In the genomic region with DNA sequence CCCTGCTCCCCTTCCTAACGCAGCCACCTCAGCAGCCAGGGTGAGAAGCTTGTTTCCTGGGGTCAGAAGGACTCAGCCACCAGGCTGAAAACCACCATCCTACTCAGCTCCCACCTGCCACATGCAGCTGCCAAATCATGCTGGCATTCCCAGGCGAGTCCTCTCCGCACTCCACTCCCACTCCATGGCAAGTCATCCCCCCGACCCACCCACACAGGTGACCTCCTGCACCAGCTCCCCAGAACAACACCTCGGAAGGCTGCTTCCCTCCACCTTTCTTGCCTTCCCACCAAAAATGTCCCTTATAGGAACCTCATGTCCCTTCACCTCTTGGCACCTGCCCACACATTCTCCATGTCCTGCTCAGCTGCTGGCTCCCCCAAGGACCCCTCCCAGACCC, we compare ENCODE assay signal across 17 cellular contexts. TPM values are rescaled to one million over a fixed set of nuclear protein-coding genes. Genes with fewer than 3 reads are reported as not detected.
DNase-seq lines count a peak whose midpoint lies in the region; ATAC-seq, FAIRE-seq and TF ChIP-seq lines count a peak whose summit lies in the region.
"Had no signal": no experiment of that assay in that cellular context is flagged by ENCODE, and none has a peak within 500 bp of the region (broad histone marks: within the 10 kb centered on the region; RNA-seq: fewer than 3 reads in every experiment).

No MANE protein-coding gene starts in this region.

- no peak overlapping the region for H2BK5ac ChIP-seq in mesenchymal stem cell (ENCODE audit: low read depth, low read length, poor library complexity, severe bottlenecking)

- no peak for FAIRE-seq in RCC 7860 (lab: Jason Lieb, UNC)

- H3K27ac ChIP-seq in mammary epithelial cell (ENCODE audit: insufficient read depth, low read depth, low read length) (no peak overlapping the region), mesenchymal stem cell (ENCODE audit: low read length, poor library complexity, severe bottlenecking) (no peak overlapping the region)
- H3K27ac ChIP-seq: upper lobe of right lung, VCaP had no signal

- peaks cover 73% of the 10 kb centered on the region for H3K36me3 Mint-ChIP-seq in MCF 10A (ENCODE audit: insufficient read depth, unreplicated experiment)
- peaks cover 8% of the 10 kb centered on the region for H3K36me3 Mint-ChIP-seq in T-helper 17 cell (ENCODE audit: low read depth)
- H3K36me3 Mint-ChIP-seq in type B pancreatic cell = peaks cover 20% of the 10 kb centered on the region

- no peak overlapping the region for H3K14ac ChIP-seq in mesenchymal stem cell (ENCODE audit: low read length in 2 of 2)

- no peak overlapping the region for H3K23ac ChIP-seq in mesenchymal stem cell (ENCODE audit: low read length in 2 of 2)

- POLR2A ChIA-PET in MCF 10A (lab: Yijun Ruan, JAX) = no interaction called here

- 70% methylated on average over 3 of the region's 5 CpGs for WGBS in mammary epithelial cell (ENCODE audit: low coverage, missing lambda C conversion rate)
- 98% methylated on average over 5 of the region's 5 CpGs for WGBS in mesenchymal stem cell

- H3K9me3 Mint-ChIP-seq in MCF 10A (ENCODE audit: unreplicated experiment) = no peaks in the 10 kb centered on the region
- no peaks in the 10 kb centered on the region for H3K9me3 Mint-ChIP-seq in type B pancreatic cell
- H3K9me3 Mint-ChIP-seq: effector memory CD8-positive, alpha-beta T cell had no signal

- H2AK5ac ChIP-seq in mesenchymal stem cell (ENCODE audit: low read length, severe bottlenecking) = no peak overlapping the region

- in situ Hi-C loops in mammary epithelial cell (cut with MboI; ENCODE audit: low sequenced_read_pairs in 2 of 2) = no loop called here

- H4K91ac ChIP-seq in mesenchymal stem cell (ENCODE audit: low read length) = no peak overlapping the region

- H3K9ac ChIP-seq in mammary epithelial cell (ENCODE audit: insufficient read depth, low read length) (no peak overlapping the region), mesenchymal stem cell (ENCODE audit: low read length) (peak overlapping the region; percentile 42)

- peaks cover 35% of the 10 kb centered on the region for H3K79me1 ChIP-seq in mesenchymal stem cell (replicated peaks; ENCODE audit: low read length, poor library complexity, severe bottlenecking)

- H3K36me3 ChIP-seq in mammary epithelial cell (ENCODE audit: insufficient read depth, low read length) (peaks cover 21% of the 10 kb centered on the region), mesenchymal stem cell (ENCODE audit: control insufficient read depth in 1 of 2, insufficient read depth in 2 of 2, low read depth in 1 of 2, low read length in 2 of 2) (peaks cover 49 to 58% of the 10 kb centered on the region in 2 experiments)

- no TSS peak for BruUV-seq in MCF 10A (replicated peaks; lab: Mats Ljungman, UMichigan)
- BruUV-seq in mammary epithelial cell (replicated peaks; lab: Mats Ljungman, UMichigan) = no TSS peak

- no peak for TF ChIP-seq CTCF in MCF 10A (IDR thresholded peaks at IDR 0.05; ENCODE audit: unreplicated experiment)
- TF ChIP-seq CTCF in mammary epithelial cell (conservative IDR thresholded peaks at IDR 0.05 in 1 of 2, IDR thresholded peaks at IDR 0.05 in 1 of 2; ENCODE audit: extremely low read depth in 1 of 2, insufficient read depth in 1 of 2, low read depth in 1 of 2, low read length in 2 of 2) = no peak
- TF ChIP-seq CTCF in type B pancreatic cell (conservative IDR thresholded peaks at IDR 0.05) = no peak

- H3K27me3 Mint-ChIP-seq in MCF 10A (ENCODE audit: insufficient read depth, unreplicated experiment) (no peaks in the 10 kb centered on the region), T-helper 17 cell (no peaks in the 10 kb centered on the region), type B pancreatic cell (no peaks in the 10 kb centered on the region)
- H3K27me3 Mint-ChIP-seq: effector memory CD8-positive, alpha-beta T cell had no signal

- H4K8ac ChIP-seq in mesenchymal stem cell (ENCODE audit: low read length) = no peak overlapping the region

- ATAC-seq in T-helper 17 cell = no peak
- no peak for ATAC-seq in esophagus mucosa
- ATAC-seq: effector memory CD8-positive, alpha-beta T cell; upper lobe of right lung had no signal

- H4K20me1 ChIP-seq in mammary epithelial cell (ENCODE audit: insufficient read depth, low read length) = no peaks in the 10 kb centered on the region

- H2BK15ac ChIP-seq in mesenchymal stem cell (ENCODE audit: low read depth, poor library complexity, severe bottlenecking) = no peak overlapping the region

- H3K27ac Mint-ChIP-seq in MCF 10A (ENCODE audit: low read depth, unreplicated experiment) (peak overlapping the region; percentile 21), T-helper 17 cell (peak overlapping the region; percentile 65), type B pancreatic cell (peak overlapping the region; percentile 22)

- H3K18ac ChIP-seq in mesenchymal stem cell (ENCODE audit: low read depth in 1 of 2, low read length in 2 of 2) = no peak overlapping the region

- H3K27me3 ChIP-seq in mammary epithelial cell (ENCODE audit: insufficient read depth, low read length) (no peaks in the 10 kb centered on the region), mesenchymal stem cell (ENCODE audit: control insufficient read depth in 1 of 2, insufficient read depth in 1 of 2, low read length in 2 of 2) (no peaks in the 10 kb centered on the region)
- H3K27me3 ChIP-seq: upper lobe of right lung had no signal

- no peak overlapping the region for H2AFZ ChIP-seq in mammary epithelial cell (ENCODE audit: low read depth, low read length)
- no peak overlapping the region for H2AFZ ChIP-seq in mesenchymal stem cell (ENCODE audit: low read depth, low read length)

- H2BK12ac ChIP-seq in mesenchymal stem cell (ENCODE audit: low read length in 2 of 2) = peak overlapping the region in 1 of 2 experiments; percentile 40

- no peak overlapping the region for H2BK120ac ChIP-seq in mesenchymal stem cell (ENCODE audit: low read depth, low read length)

- H3K4ac ChIP-seq in mesenchymal stem cell (ENCODE audit: low read depth in 1 of 2, low read length in 2 of 2) = no peak overlapping the region

- H3K79me2 ChIP-seq in mammary epithelial cell (ENCODE audit: insufficient read depth, low read length) = peaks cover 76% of the 10 kb centered on the region

- CTCF ChIA-PET in MCF 10A (lab: Yijun Ruan, JAX) (interaction anchor here (0.5 to 0.6 kb wide), 2 partner anchors 28 to 274 kb away, joined by 3 to 4 read pairs; no protein-coding TSS in a partner anchor), mammary epithelial cell (lab: Charles Lee; ENCODE audit: low non-redundant PET) (no interaction called here)

- H3K4me2 ChIP-seq in mammary epithelial cell (ENCODE audit: insufficient read depth, low read depth, low read length) = no peak overlapping the region
- no peak overlapping the region for H3K4me2 ChIP-seq in mesenchymal stem cell (ENCODE audit: low read length, poor library complexity, severe bottlenecking)

- intact Hi-C loops in MCF 10A (cut with micrococcal nuclease) (no loop called here), mammary epithelial cell (cut with micrococcal nuclease) (no loop called here)

- H3K9me3 ChIP-seq in mammary epithelial cell (replicated peaks; ENCODE audit: insufficient read depth, low read length) (no peaks in the 10 kb centered on the region), T-helper 17 cell (ENCODE audit: control insufficient read depth, low read length, poor library complexity, severe bottlenecking) (no peaks in the 10 kb centered on the region), mesenchymal stem cell (ENCODE audit: control insufficient read depth, low read length) (no peaks in the 10 kb centered on the region)
- H3K9me3 ChIP-seq: upper lobe of right lung had no signal

- H3K4me3 ChIP-seq in mammary epithelial cell (replicated peaks in 1 of 3; ENCODE audit: insufficient read depth in 1 of 3, low read depth in 2 of 3, low read length in 3 of 3) = no peak overlapping the region
- no peak overlapping the region for H3K4me3 ChIP-seq in mesenchymal stem cell (ENCODE audit: insufficient read depth in 1 of 2, low read depth in 1 of 2, low read length in 2 of 2)
- H3K4me3 ChIP-seq: upper lobe of right lung had no signal

- H3K4me1 ChIP-seq in mammary epithelial cell (ENCODE audit: insufficient read depth, low read length) (peaks cover 22% of the 10 kb centered on the region), mesenchymal stem cell (ENCODE audit: control insufficient read depth, insufficient read depth, low read depth, low read length) (peaks cover 19% of the 10 kb centered on the region)

- no peak overlapping the region for H3K4me3 Mint-ChIP-seq in MCF 10A (ENCODE audit: unreplicated experiment)
- H3K4me3 Mint-ChIP-seq in T-helper 17 cell = no peak overlapping the region
- H3K4me3 Mint-ChIP-seq in type B pancreatic cell = no peak overlapping the region

- dilution Hi-C loops in mammary epithelial cell (cut with HindIII; ENCODE audit: low sequenced_read_pairs) = no loop called here

- peaks cover 20% of the 10 kb centered on the region for H3K4me1 Mint-ChIP-seq in MCF 10A (ENCODE audit: insufficient read depth, unreplicated experiment)
- peaks cover 32% of the 10 kb centered on the region for H3K4me1 Mint-ChIP-seq in T-helper 17 cell
- H3K4me1 Mint-ChIP-seq in type B pancreatic cell (ENCODE audit: unreplicated experiment) = peaks cover 8% of the 10 kb centered on the region

- DNase-seq in MCF 10A (ENCODE audit: unreplicated experiment) (no peak), mammary epithelial cell (no peak), T-helper 17 cell (no peak), mesenchymal stem cell (no peak), type B pancreatic cell (ENCODE audit: extremely low spot score, unreplicated experiment) (no peak), RCC 7860 (ENCODE audit: low spot score) (no peak)
- no peak for DNase-seq in activated effector memory CD4-positive, alpha-beta T cell treated with anti-CD3 and anti-CD28 coated beads, Interleukin-2, amount 50 U/mL, for 16 hours
- DNase-seq: activated effector memory CD4-positive, alpha-beta T cell treated with Interleukin-2 at 50 U/mL for 16 hours; effector memory CD8-positive, alpha-beta T cell; KG1; NCI-H2081; NK-92 treated with Interleukin-12 subunit alpha and Interleukin-12 subunit beta, amount 100 ng/mL, for 24 hours; RPMI8226; stimulated activated naive CD4-positive, alpha-beta T cell treated with Interleukin-2 at 50 U/mL for 16 hours; upper lobe of right lung had no signal

RNA-seq across cellular contexts. Expression of gene PDAP1, which starts 4.6 kb away (rescaled TPM):
- total RNA-seq in MCF 10A (2022) (155 and 200 TPM in 2 replicates), mammary epithelial cell (100 to 1,000 TPM in 1 of 2 donors, 10 to 100 TPM in 1; 23.0 to 182 TPM), T-helper 17 cell (10 to 100 TPM; 38.5 to 42.7 TPM), type B pancreatic cell (ENCODE audit: low replicate concordance) (112 and 115 TPM in 2 replicates), esophagus mucosa (94.4 TPM)
- 60.9 TPM for polyA plus RNA-seq in mammary epithelial cell
- polyA minus RNA-seq in mammary epithelial cell = 30.6 TPM
- polyA plus RNA-seq in mesenchymal stem cell (2013, experiment 1 of 2) = 109 TPM
- polyA plus RNA-seq in mesenchymal stem cell (2013, experiment 2 of 2) = 104 TPM

RNA-seq across cellular contexts. Expression of gene BUD31, which starts 5.0 kb away (rescaled TPM):
- total RNA-seq in MCF 10A (2022) (224 and 262 TPM in 2 replicates), mammary epithelial cell (100 to 1,000 TPM in 1 of 2 donors, 10 to 100 TPM in 1; 52.3 to 140 TPM), T-helper 17 cell (100 to 1,000 TPM; 170 to 175 TPM), type B pancreatic cell (ENCODE audit: low replicate concordance) (102 and 166 TPM in 2 replicates), esophagus mucosa (98.9 TPM)
- 59.9 TPM for polyA plus RNA-seq in mammary epithelial cell
- polyA minus RNA-seq in mammary epithelial cell = 26.9 TPM
- 171 TPM for polyA plus RNA-seq in mesenchymal stem cell (2013, experiment 1 of 2)
- 175 TPM for polyA plus RNA-seq in mesenchymal stem cell (2013, experiment 2 of 2)

RNA-seq across cellular contexts. Expression of gene ARPC1B, which starts 29.2 kb away (rescaled TPM):
- total RNA-seq in MCF 10A (2022) (174 and 192 TPM in 2 replicates), mammary epithelial cell (100 to 1,000 TPM; 196 to 228 TPM), T-helper 17 cell (100 to 1,000 TPM; 185 to 220 TPM), type B pancreatic cell (ENCODE audit: low replicate concordance) (55.0 and 125 TPM in 2 replicates), esophagus mucosa (53.0 TPM)
- polyA plus RNA-seq in mammary epithelial cell = 547 TPM
- polyA minus RNA-seq in mammary epithelial cell = 215 TPM
- 211 TPM for polyA plus RNA-seq in mesenchymal stem cell (2013, experiment 1 of 2)
- 214 TPM for polyA plus RNA-seq in mesenchymal stem cell (2013, experiment 2 of 2)

RNA-seq across cellular contexts. Expression of gene PTCD1, which starts 34.8 kb away (rescaled TPM):
- total RNA-seq in MCF 10A (2022) (4.9 and 8.6 TPM in 2 replicates), mammary epithelial cell (1 to 10 TPM; 7.0 to 7.2 TPM), T-helper 17 cell (1 to 10 TPM; 3.6 to 3.8 TPM), type B pancreatic cell (ENCODE audit: low replicate concordance) (7.9 and 11.3 TPM in 2 replicates), esophagus mucosa (4.0 TPM)
- polyA plus RNA-seq in mammary epithelial cell = 5.2 TPM
- 31.8 TPM for polyA minus RNA-seq in mammary epithelial cell
- polyA plus RNA-seq in mesenchymal stem cell (2013, experiment 1 of 2) = 2.8 TPM
- 2.4 TPM for polyA plus RNA-seq in mesenchymal stem cell (2013, experiment 2 of 2)

RNA-seq across cellular contexts. Expression of gene CPSF4, which starts 35.0 kb away (rescaled TPM):
- total RNA-seq in MCF 10A (2022) (49.5 and 62.6 TPM in 2 replicates), mammary epithelial cell (100 to 1,000 TPM in 1 of 2 donors, 10 to 100 TPM in 1; 60.4 to 107 TPM), T-helper 17 cell (10 to 100 TPM; 35.0 to 42.9 TPM), type B pancreatic cell (ENCODE audit: low replicate concordance) (48.4 and 64.1 TPM in 2 replicates), esophagus mucosa (23.8 TPM)
- 28.8 TPM for polyA plus RNA-seq in mammary epithelial cell
- polyA minus RNA-seq in mammary epithelial cell = 38.8 TPM
- 26.1 TPM for polyA plus RNA-seq in mesenchymal stem cell (2013, experiment 1 of 2)
- polyA plus RNA-seq in mesenchymal stem cell (2013, experiment 2 of 2) = 26.9 TPM
